ENCODE assay signal across 25 cellular contexts in genomic region chr21:33293136-33293535, GRCh38. TPM values are rescaled to one million over a fixed set of nuclear protein-coding genes. Genes with fewer than 3 reads are reported as not detected.
DNase-seq lines count a peak whose midpoint lies in the region; ATAC-seq and TF ChIP-seq lines count a peak whose summit lies in the region.
"Had no signal": no experiment of that assay in that cellular context is flagged by ENCODE, and none has a peak within 500 bp of the region (broad histone marks: within the 10 kb centered on the region; RNA-seq: fewer than 3 reads in every experiment).

No MANE protein-coding gene starts in this region.

- POLR2A ChIA-PET in Caco-2 (lab: Charles Lee), result no interaction called here

- peaks cover 56% of the 10 kb centered on the region for H3K36me3 ChIP-seq in CD4-positive, CD25-positive, alpha-beta regulatory T cell (ENCODE audit: control insufficient read depth, insufficient read depth, low read length)
- H3K36me3 ChIP-seq in Caco-2 (ENCODE audit: control insufficient read depth, insufficient read depth, low read length), result no peaks in the 10 kb centered on the region
- H3K36me3 ChIP-seq: SJCRH30 had no signal

- H4K5ac ChIP-seq in H9 (ENCODE audit: insufficient read length, low read depth, low read length), result no peak overlapping the region

- H3K9me3 Mint-ChIP-seq in CD4-positive, CD25-positive, alpha-beta regulatory T cell, result peaks cover 0 to 3% (median 0%) of the 10 kb centered on the region in 7 donors
- H3K9me3 Mint-ChIP-seq in H9 (no peaks in the 10 kb centered on the region), natural killer cell (no peaks in the 10 kb centered on the region), Caco-2 (ENCODE audit: unreplicated experiment) (no peaks in the 10 kb centered on the region)
- H3K9me3 Mint-ChIP-seq: activated naive CD8-positive, alpha-beta T cell treated with anti-CD3 and anti-CD28 coated beads, Interleukin-2, amount 10 ng/mL, durations not matched to agents 7 days and 5 days; activated T-cell treated with anti-CD3 and anti-CD28 coated beads, Interleukin-2, amount 50 U/mL, for 4 hours; brain; natural killer cell treated with Interleukin-12 subunit alpha and Interleukin-12 subunit beta and Interleukin-15 and Interleukin-18, amount 100 ng/mL, for 72 hours; T-helper 1 cell treated with Interleukin-12 subunit alpha and Interleukin-12 subunit beta and Interleukin-4 antibody, amounts not matched to agents 30 μg/mL and 1 μg/mL, for 36 hours had no signal

- peaks cover 0 to 38% (median 22%) of the 10 kb centered on the region in 4 donors for H3K4me1 Mint-ChIP-seq in CD4-positive, CD25-positive, alpha-beta regulatory T cell
- H3K4me1 Mint-ChIP-seq in H9, result no peaks in the 10 kb centered on the region
- H3K4me1 Mint-ChIP-seq in natural killer cell, result peaks cover 8 to 37% of the 10 kb centered on the region in 2 donors
- H3K4me1 Mint-ChIP-seq in Caco-2 (ENCODE audit: low read depth, unreplicated experiment), result no peaks in the 10 kb centered on the region
- H3K4me1 Mint-ChIP-seq: brain had no signal

- no peak overlapping the region for H3K4ac ChIP-seq in H9 (ENCODE audit: low read depth, low read length)

- no peak overlapping the region for H2BK12ac ChIP-seq in H9 (ENCODE audit: insufficient read length, low read depth, low read length)

- no peaks in the 10 kb centered on the region for H3K23me2 ChIP-seq in H9 (ENCODE audit: insufficient read length, low read depth, low read length, poor library complexity, severe bottlenecking)

- no TSS peak for BruUV-seq in Caco-2 (replicated peaks; lab: Mats Ljungman, UMichigan)

- no peak overlapping the region for H2AK5ac ChIP-seq in H9 (ENCODE audit: insufficient read length, low read length)

- no peak overlapping the region for H2AFZ ChIP-seq in H9 (ENCODE audit: low read length)

- no peak for TF ChIP-seq CTCF in H9 (conservative IDR thresholded peaks at IDR 0.05)
- no peak for TF ChIP-seq CTCF in dorsolateral prefrontal cortex (IDR thresholded peaks at IDR 0.05 in 54 of 56, conservative IDR thresholded peaks at IDR 0.05 in 2 of 56; ENCODE audit: low read depth in 1 of 56, partially characterized antibody in 56 of 56)
- no peak for TF ChIP-seq CTCF in natural killer cell (IDR thresholded peaks at IDR 0.05)
- TF ChIP-seq CTCF in Caco-2 (IDR thresholded peaks at IDR 0.05; ENCODE audit: insufficient read depth in 1 of 2, low read depth in 1 of 2, low read length in 1 of 2, severe bottlenecking in 1 of 2, unreplicated experiment in 1 of 2), result no peak

- H3K23ac ChIP-seq in H9 (ENCODE audit: insufficient read length, low read depth, low read length), result no peak overlapping the region

- no peak overlapping the region for H3K18ac ChIP-seq in H9 (ENCODE audit: insufficient read length, low read depth, low read length)

- intact Hi-C loops in dorsolateral prefrontal cortex (cut with DNase I), result no loop called here
- intact Hi-C loops in natural killer cell (cut with micrococcal nuclease), result no loop called here
- intact Hi-C loops in Caco-2 (cut with micrococcal nuclease; ENCODE audit: unreplicated experiment), result no loop called here

- H3K14ac ChIP-seq in H9 (ENCODE audit: insufficient read depth, low read length), result no peak overlapping the region

- peaks cover 7% of the 10 kb centered on the region for H3K4me1 ChIP-seq in CD4-positive, CD25-positive, alpha-beta regulatory T cell (ENCODE audit: control insufficient read depth, insufficient read depth, low read length, poor library complexity, severe bottlenecking)
- no peaks in the 10 kb centered on the region for H3K4me1 ChIP-seq in H9 (ENCODE audit: insufficient read depth, low read length)
- no peaks in the 10 kb centered on the region for H3K4me1 ChIP-seq in Caco-2

- CTCF ChIA-PET in Caco-2 (lab: Charles Lee), result no interaction called here

- H3K56ac ChIP-seq in H9 (ENCODE audit: insufficient read length, low read depth, low read length), result no peak overlapping the region

- H2BK20ac ChIP-seq in H9 (ENCODE audit: low read depth, low read length, poor library complexity, severe bottlenecking), result peak overlapping the region; percentile 28

- no peak overlapping the region for H4K91ac ChIP-seq in H9 (ENCODE audit: insufficient read length, low read depth, low read length)

- DNase-seq in CD4-positive, CD25-positive, alpha-beta regulatory T cell, result no peak
- DNase-seq in H9 (no peak), dorsolateral prefrontal cortex (peak in 1 of 10 donors; percentile 44), natural killer cell (no peak), NCI-H2227 (lab: John Stamatoyannopoulos, UW; ENCODE audit: unreplicated experiment) (no peak), Caco-2 (no peak), amniotic stem cell (lab: John Stamatoyannopoulos, UW) (no peak)
- DNase-seq: activated naive CD8-positive, alpha-beta T cell treated with anti-CD3 and anti-CD28 coated beads, Interleukin-2, amount 10 ng/mL, durations not matched to agents 7 days and 5 days; activated T-cell treated with anti-CD3 and anti-CD28 coated beads, Interleukin-2, amount 50 U/mL, for 4 hours; COR-L47; cortex of kidney; DND-41; KG1; NCI-H187 treated with DMSO at 0.1 percent for 48 hours; NCI-H2227 treated with DMSO at 0.1 percent for 48 hours; NCI-H82; SJCRH30; upper lobe of left lung; WERI-Rb-1 had no signal

- H3K27ac Mint-ChIP-seq in CD4-positive, CD25-positive, alpha-beta regulatory T cell, result peak overlapping the region; percentile 70 to 95 (median 90)
- H3K27ac Mint-ChIP-seq in H9, result no peak overlapping the region
- H3K27ac Mint-ChIP-seq in natural killer cell, result peak overlapping the region; percentile 67 to 85
- H3K27ac Mint-ChIP-seq in Caco-2 (ENCODE audit: unreplicated experiment), result no peak overlapping the region
- H3K27ac Mint-ChIP-seq: brain; T-helper 1 cell treated with Interleukin-12 subunit alpha and Interleukin-12 subunit beta and Interleukin-4 antibody, amounts not matched to agents 30 μg/mL and 1 μg/mL, for 36 hours had no signal

- H3K9me3 ChIP-seq in CD4-positive, CD25-positive, alpha-beta regulatory T cell (ENCODE audit: control insufficient read depth in 2 of 2, low read length in 2 of 2), result no peaks in the 10 kb centered on the region
- no peaks in the 10 kb centered on the region for H3K9me3 ChIP-seq in H9 (ENCODE audit: control insufficient read depth, low read depth, low read length)
- no peaks in the 10 kb centered on the region for H3K9me3 ChIP-seq in Caco-2
- H3K9me3 ChIP-seq: SJCRH30, upper lobe of left lung had no signal

- H2BK5ac ChIP-seq in H9 (ENCODE audit: insufficient read length, low read length), result no peak overlapping the region

- no peaks in the 10 kb centered on the region for H3K27me3 ChIP-seq in CD4-positive, CD25-positive, alpha-beta regulatory T cell (ENCODE audit: control insufficient read depth, insufficient read depth, low read length)
- no peaks in the 10 kb centered on the region for H3K27me3 ChIP-seq in H9 (ENCODE audit: insufficient read depth, low read length)
- H3K27me3 ChIP-seq in dorsolateral prefrontal cortex, result no peaks in the 10 kb centered on the region
- H3K27me3 ChIP-seq in Caco-2 (replicated peaks; ENCODE audit: control insufficient read depth, insufficient read depth, low read length), result no peaks in the 10 kb centered on the region
- H3K27me3 ChIP-seq: SJCRH30, upper lobe of left lung had no signal

- no peaks in the 10 kb centered on the region for H3K79me2 ChIP-seq in H9 (ENCODE audit: insufficient read depth, low read length)

- peak overlapping the region; percentile 39 to 77 (median 71) for H3K4me3 Mint-ChIP-seq in CD4-positive, CD25-positive, alpha-beta regulatory T cell
- H3K4me3 Mint-ChIP-seq in H9 (no peak overlapping the region), natural killer cell (no peak overlapping the region), Caco-2 (ENCODE audit: unreplicated experiment) (no peak overlapping the region)
- H3K4me3 Mint-ChIP-seq: activated T-cell treated with anti-CD3 and anti-CD28 coated beads, Interleukin-2, amount 50 U/mL, for 4 hours; brain; natural killer cell treated with Interleukin-12 subunit alpha and Interleukin-12 subunit beta and Interleukin-15 and Interleukin-18, amount 100 ng/mL, for 72 hours; T-helper 1 cell treated with Interleukin-12 subunit alpha and Interleukin-12 subunit beta and Interleukin-4 antibody, amounts not matched to agents 30 μg/mL and 1 μg/mL, for 36 hours had no signal

- H3K4me3 ChIP-seq in CD4-positive, CD25-positive, alpha-beta regulatory T cell (ENCODE audit: low read depth, low read length), result no peak overlapping the region
- H3K4me3 ChIP-seq in dorsolateral prefrontal cortex, result no peak overlapping the region
- H3K4me3 ChIP-seq in Caco-2 (ENCODE audit: low read depth, low read length), result no peak overlapping the region
- H3K4me3 ChIP-seq: lung, SJCRH30, upper lobe of left lung had no signal

- H3K79me1 ChIP-seq in H9 (ENCODE audit: insufficient read depth, low read depth, low read length, poor library complexity, severe bottlenecking), result no peaks in the 10 kb centered on the region

- H3T11ph ChIP-seq in H9 (ENCODE audit: low read length), result no peak overlapping the region

- H4K20me1 ChIP-seq in H9 (ENCODE audit: control insufficient read depth, insufficient read depth, insufficient read length), result no peaks in the 10 kb centered on the region

- H3K9ac ChIP-seq in H9 (ENCODE audit: extremely low read depth, insufficient read length, low read length), result no peak overlapping the region

- H4K8ac ChIP-seq in H9 (replicated peaks; ENCODE audit: insufficient read length, low read depth, low read length), result no peak overlapping the region

- no CpG with 5 or more reads among the region's 7 CpGs for WGBS in H9 (ENCODE audit: extremely low coverage, insufficient read length, low lambda C conversion rate)

- H2BK15ac ChIP-seq in H9 (ENCODE audit: low read depth, low read length), result no peak overlapping the region

- H3K27me3 Mint-ChIP-seq in CD4-positive, CD25-positive, alpha-beta regulatory T cell, result no peaks in the 10 kb centered on the region
- H3K27me3 Mint-ChIP-seq in H9 (ENCODE audit: low read depth) (no peaks in the 10 kb centered on the region), natural killer cell (ENCODE audit: low read depth in 2 of 2) (no peaks in the 10 kb centered on the region), Caco-2 (ENCODE audit: insufficient read depth, unreplicated experiment) (no peaks in the 10 kb centered on the region)
- H3K27me3 Mint-ChIP-seq: activated naive CD8-positive, alpha-beta T cell treated with anti-CD3 and anti-CD28 coated beads, Interleukin-2, amount 10 ng/mL, durations not matched to agents 7 days and 5 days; brain; natural killer cell treated with Interleukin-12 subunit alpha and Interleukin-12 subunit beta and Interleukin-15 and Interleukin-18, amount 100 ng/mL, for 72 hours had no signal

- no peak overlapping the region for H3K27ac ChIP-seq in CD4-positive, CD25-positive, alpha-beta regulatory T cell (ENCODE audit: insufficient read depth, low read length, poor library complexity, severe bottlenecking)
- no peak overlapping the region for H3K27ac ChIP-seq in H9 (ENCODE audit: insufficient read length, low read depth, low read length)
- H3K27ac ChIP-seq in dorsolateral prefrontal cortex, result peak overlapping the region in 45 of 59 donors; percentile 1 to 82 (median 61)
- H3K27ac ChIP-seq: SJCRH30, WERI-Rb-1 had no signal

- ATAC-seq in CD4-positive, CD25-positive, alpha-beta regulatory T cell (ENCODE audit: low read depth in 2 of 2), result no peak
- ATAC-seq in natural killer cell (no peak), GM18870 (IDR thresholded peaks at IDR 0.05; ENCODE audit: unreplicated experiment) (no peak)
- ATAC-seq: PC-3 had no signal

- H3K36me3 Mint-ChIP-seq in CD4-positive, CD25-positive, alpha-beta regulatory T cell, result peaks cover 25% of the 10 kb centered on the region
- no peaks in the 10 kb centered on the region for H3K36me3 Mint-ChIP-seq in H9 (ENCODE audit: insufficient read depth in 1 of 3, low read depth in 3 of 3)
- H3K36me3 Mint-ChIP-seq in natural killer cell, result no peaks in the 10 kb centered on the region
- no peaks in the 10 kb centered on the region for H3K36me3 Mint-ChIP-seq in Caco-2 (ENCODE audit: insufficient read depth, unreplicated experiment)

- H3K4me2 ChIP-seq in H9 (ENCODE audit: insufficient read depth, insufficient read length, low read length), result no peak overlapping the region

- no peak overlapping the region for H2BK120ac ChIP-seq in H9 (ENCODE audit: low read depth, low read length, poor library complexity, severe bottlenecking)

RNA-seq across cellular contexts. Expression of gene IL10RB, which starts 27.0 kb away (rescaled TPM):
- total RNA-seq in CD4-positive, CD25-positive, alpha-beta regulatory T cell, result 30.9 TPM
- 100 to 1,000 TPM in 1 of 4 donors, 10 to 100 TPM in 3; 72.3 to 105 (median 84.9) TPM for polyA plus RNA-seq in CD4-positive, CD25-positive, alpha-beta regulatory T cell
- 3.1 TPM in 2 replicates for total RNA-seq in H9 (2021)
- 10 to 100 TPM in 71 of 120 experiments, 1 to 10 TPM in 49; 5.8 to 19.1 (median 10.6) TPM for total RNA-seq in dorsolateral prefrontal cortex
- total RNA-seq in natural killer cell, result 10 to 100 TPM; 18.4 to 27.8 (median 27.3) TPM
- 11.7 and 13.1 TPM in 2 replicates for total RNA-seq in Caco-2 (2022)

RNA-seq across cellular contexts. Expression of gene IFNAR1, which starts 31.6 kb away (rescaled TPM):
- 23.9 TPM for total RNA-seq in CD4-positive, CD25-positive, alpha-beta regulatory T cell
- polyA plus RNA-seq in CD4-positive, CD25-positive, alpha-beta regulatory T cell, result 10 to 100 TPM; 61.7 to 93.8 (median 68.4) TPM
- total RNA-seq in H9 (2021), result 14.2 and 15.8 TPM in 2 replicates
- total RNA-seq in dorsolateral prefrontal cortex, result 10 to 100 TPM; 35.7 to 70.9 (median 47.8) TPM
- total RNA-seq in natural killer cell, result 10 to 100 TPM; 15.0 to 21.3 (median 19.3) TPM
- total RNA-seq in Caco-2 (2022), result 19.7 and 20.4 TPM in 2 replicates

Comparison
In these comparisons a context has a peak if more than half of its experiments do, and no peak if none do; other contexts are left out.
1. H3K27ac ChIP-seq: peak in dorsolateral prefrontal cortex (45 of 59); none in CD4-positive, CD25-positive, alpha-beta regulatory T cell (single experiment) and H9 (single experiment).
2. H3K27ac Mint-ChIP-seq: peak in CD4-positive, CD25-positive, alpha-beta regulatory T cell (3 of 3) and natural killer cell (2 of 2); none in H9 (0 of 3) and Caco-2 (single experiment).
3. H3K4me3 Mint-ChIP-seq: peak in CD4-positive, CD25-positive, alpha-beta regulatory T cell (4 of 4); none in H9 (0 of 2), natural killer cell (single experiment) and Caco-2 (single experiment).